ENCODE assay signal across 22 cellular contexts in the genomic region with DNA sequence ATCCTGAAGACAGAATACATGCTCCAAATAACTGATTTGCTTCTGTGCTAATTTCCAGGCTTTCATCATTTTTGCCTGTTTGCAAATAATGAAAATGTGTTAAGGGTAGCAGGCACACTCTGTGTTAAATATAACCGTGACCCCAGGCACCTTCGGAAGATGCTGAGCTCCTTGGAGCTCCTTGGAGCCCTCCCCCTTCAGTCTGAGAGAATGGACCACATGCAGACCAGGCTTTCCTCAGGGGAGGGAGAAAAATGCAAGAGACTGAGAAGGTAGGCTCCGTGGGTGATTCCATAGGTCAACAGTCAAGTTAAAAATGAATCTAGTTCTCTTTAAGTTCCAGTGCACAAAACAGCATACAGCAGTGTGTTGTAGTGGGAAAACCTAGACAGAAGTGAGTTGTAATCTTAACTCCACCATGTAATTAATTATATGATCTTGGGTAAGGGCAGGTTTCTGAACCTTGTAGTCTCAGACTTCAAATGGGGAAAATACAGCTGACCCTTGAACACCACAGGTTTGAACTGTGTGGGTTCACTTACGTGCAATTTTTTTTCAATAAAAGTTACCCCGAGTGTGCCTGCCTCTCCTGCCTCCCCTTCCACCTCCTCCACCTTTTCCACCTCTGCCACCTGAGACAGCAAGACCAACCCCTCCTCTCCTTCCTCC.
DNase-seq lines count a peak whose midpoint lies in the region; ATAC-seq, FAIRE-seq and TF ChIP-seq lines count a peak whose summit lies in the region.
"Had no signal": no experiment of that assay in that cellular context is flagged by ENCODE, and none has a peak within 500 bp of the region (broad histone marks: within the 10 kb centered on the region; RNA-seq: fewer than 3 reads in every experiment).

No MANE protein-coding gene starts in this region.

- WGBS in GM12878 (ENCODE audit: insufficient coverage, insufficient replicate concordance, low lambda C conversion rate, missing lambda C conversion rate), result 41% methylated on average over 5 of the region's 5 CpGs
- 46 to 62% methylated on average over 5 of the region's 5 CpGs for WGBS in thyroid gland, 2 donors

- no peak for ATAC-seq in GM12878
- no peak for ATAC-seq in stimulated activated naive B cell treated with anti-CD40 and anti-IgM and Interleukin-4, amounts not matched to agents 10 μg/mL and 1 μg/mL and 100 μg/mL, for 72 hours (replicated peaks)
- no peak for ATAC-seq in GM19351 (IDR thresholded peaks at IDR 0.05; ENCODE audit: unreplicated experiment)
- ATAC-seq: A549, HCT116 had no signal

- peaks cover 14 to 19% of the 10 kb centered on the region in 2 donors for H3K4me1 Mint-ChIP-seq in stimulated activated naive B cell treated with anti-CD40 and anti-IgM and Interleukin-4, amounts not matched to agents 10 μg/mL and 1 μg/mL and 100 μg/mL, for 72 hours
- H3K4me1 Mint-ChIP-seq in MCF 10A (ENCODE audit: insufficient read depth, unreplicated experiment), result no peaks in the 10 kb centered on the region

- RAD21 ChIA-PET in GM12878 (lab: Charles Lee; ENCODE audit: unreplicated experiment), result no interaction called here

- no peaks in the 10 kb centered on the region for H3K27me3 ChIP-seq in GM12878 (replicated peaks in 1 of 2; ENCODE audit: control insufficient read depth in 2 of 2, insufficient read depth in 2 of 2, low read length in 1 of 2)
- H3K27me3 ChIP-seq in thyroid gland, result no peaks in the 10 kb centered on the region

- H3K79me2 ChIP-seq in GM12878 (ENCODE audit: control insufficient read depth, insufficient read depth, low read length), result no peaks in the 10 kb centered on the region

- DNase-seq in GM12878 (ENCODE audit: low read depth, low spot score) (no peak), iPS-NIHi11 (ENCODE audit: low spot score) (peak; percentile 37), mesenteric fat pad (ENCODE audit: low spot score) (peak; percentile 18), thyroid gland (no peak), SIG-M5 treated with dmso at 0.1 percent for 504 hours (lab: John Stamatoyannopoulos, UW; ENCODE audit: unreplicated experiment) (no peak), MCF 10A (ENCODE audit: unreplicated experiment) (no peak)
- no peak for DNase-seq in stimulated activated naive B cell treated with anti-CD40 and anti-IgM and Interleukin-4, amounts not matched to agents 10 μg/mL and 1 μg/mL and 100 μg/mL, for 72 hours
- DNase-seq: AML-193; Caco-2; CD4-positive, alpha-beta T cell; HFFc6; KBM-7 had no signal

- H3K27ac Mint-ChIP-seq in stimulated activated naive B cell treated with anti-CD40 and anti-IgM and Interleukin-4, amounts not matched to agents 10 μg/mL and 1 μg/mL and 100 μg/mL, for 72 hours, result no peak overlapping the region
- no peak overlapping the region for H3K27ac Mint-ChIP-seq in MCF 10A (ENCODE audit: low read depth, unreplicated experiment)
- H3K27ac Mint-ChIP-seq: CD4-positive, alpha-beta T cell; HFFc6; IgD-negative memory B cell had no signal

- POLR2A ChIA-PET in GM12878 (lab: Charles Lee), result no interaction called here
- POLR2A ChIA-PET in MCF 10A (lab: Yijun Ruan, JAX), result interaction anchor here (0.6 kb wide), 2 partner anchors 10 to 29 kb away, joined by 3 read pairs; no protein-coding TSS in a partner anchor

- in situ Hi-C loops in GM12878 (cut with MboI), result no loop called here

- BruUV-seq in GM12878 (replicated peaks; lab: Mats Ljungman, UMichigan) (no TSS peak), MCF 10A (replicated peaks; lab: Mats Ljungman, UMichigan) (no TSS peak)

- H2AFZ ChIP-seq in GM12878 (ENCODE audit: control insufficient read depth, low read depth, low read length), result no peak overlapping the region

- H3K9me3 Mint-ChIP-seq in stimulated activated naive B cell treated with anti-CD40 and anti-IgM and Interleukin-4, amounts not matched to agents 10 μg/mL and 1 μg/mL and 100 μg/mL, for 72 hours, result peaks cover 4% of the 10 kb centered on the region in 2 donors
- no peaks in the 10 kb centered on the region for H3K9me3 Mint-ChIP-seq in MCF 10A (ENCODE audit: unreplicated experiment)

- H3K4me1 ChIP-seq in GM12878 (ENCODE audit: control insufficient read depth, insufficient read depth, low read length) (no peaks in the 10 kb centered on the region), thyroid gland (peaks cover 14 to 23% of the 10 kb centered on the region in 2 donors)
- H3K4me1 ChIP-seq: A549 had no signal

- TF ChIP-seq POLR2A in GM12878 (IDR thresholded peaks at IDR 0.05; ENCODE audit: low read depth, low read length) (no peak), thyroid gland (IDR thresholded peaks at IDR 0.05) (no peak)

- SMC1A ChIA-PET in GM12878 (lab: Charles Lee; ENCODE audit: uncharacterized antibody, unreplicated experiment), result no interaction called here

- CTCF ChIA-PET in GM12878 (lab: Yijun Ruan, JAX) (no interaction called here), MCF 10A (lab: Yijun Ruan, JAX) (interaction anchor here (1.2 kb wide), 1 partner anchor 31 kb away, joined by 4 read pairs; no protein-coding TSS in a partner anchor)

- intact Hi-C loops in GM12878 (cut with micrococcal nuclease; ENCODE audit: unreplicated experiment), result no loop called here
- intact Hi-C loops in thyroid gland (cut with DNase I), result no loop called here
- intact Hi-C loops in MCF 10A (cut with micrococcal nuclease), result no loop called here

- no peaks in the 10 kb centered on the region for H3K36me3 Mint-ChIP-seq in stimulated activated naive B cell treated with anti-CD40 and anti-IgM and Interleukin-4, amounts not matched to agents 10 μg/mL and 1 μg/mL and 100 μg/mL, for 72 hours
- H3K36me3 Mint-ChIP-seq in MCF 10A (ENCODE audit: insufficient read depth, unreplicated experiment), result no peaks in the 10 kb centered on the region
- H3K36me3 Mint-ChIP-seq: IgD-negative memory B cell had no signal

- no peak for TF ChIP-seq EP300 in GM12878 (IDR thresholded peaks at IDR 0.05; ENCODE audit: borderline replicate concordance in 1 of 2, control insufficient read depth in 1 of 2, low read depth in 2 of 2, low read length in 2 of 2)

- TF ChIP-seq CTCF in GM12878 (IDR thresholded peaks at IDR 0.05 in 2 of 3, conservative IDR thresholded peaks at IDR 0.05 in 1 of 3; ENCODE audit: control insufficient read depth in 2 of 3, extremely low read depth in 1 of 3, insufficient read depth in 1 of 3, low read depth in 3 of 3, low read length in 3 of 3) (no peak), thyroid gland (IDR thresholded peaks at IDR 0.05) (no peak), MCF 10A (IDR thresholded peaks at IDR 0.05; ENCODE audit: unreplicated experiment) (no peak)

- no peak overlapping the region for H3K4me3 ChIP-seq in GM12878
- no peak overlapping the region for H3K4me3 ChIP-seq in thyroid gland (replicated peaks in 1 of 3)
- H3K4me3 ChIP-seq: A549 had no signal

- H3K27me3 Mint-ChIP-seq in stimulated activated naive B cell treated with anti-CD40 and anti-IgM and Interleukin-4, amounts not matched to agents 10 μg/mL and 1 μg/mL and 100 μg/mL, for 72 hours, result peaks cover 0 to under 1% of the 10 kb centered on the region in 2 donors
- H3K27me3 Mint-ChIP-seq in MCF 10A (ENCODE audit: insufficient read depth, unreplicated experiment), result no peaks in the 10 kb centered on the region
- H3K27me3 Mint-ChIP-seq: CD4-positive, alpha-beta T cell had no signal

- H3K4me2 ChIP-seq in GM12878 (ENCODE audit: control insufficient read depth, insufficient read depth), result no peak overlapping the region
- H3K4me2 ChIP-seq: A549 had no signal

- no peak overlapping the region for H3K9ac ChIP-seq in GM12878 (ENCODE audit: control insufficient read depth, insufficient read depth, low read length)

- H4K20me1 ChIP-seq in GM12878 (ENCODE audit: control insufficient read depth, insufficient read depth), result no peaks in the 10 kb centered on the region

- no peak for TF ChIP-seq RAD21 in GM12878 (IDR thresholded peaks at IDR 0.05; ENCODE audit: insufficient read depth, low read depth, low read length)

- H3K9me3 ChIP-seq in GM12878 (replicated peaks; ENCODE audit: control insufficient read depth, insufficient read depth, low read length) (peaks cover 4% of the 10 kb centered on the region; the same call in 2 of the 3 replicates), thyroid gland (no peaks in the 10 kb centered on the region)

- H3K36me3 ChIP-seq in GM12878 (ENCODE audit: control insufficient read depth in 2 of 2, insufficient read depth in 2 of 2, low read length in 1 of 2) (no peaks in the 10 kb centered on the region), thyroid gland (no peaks in the 10 kb centered on the region)

- no peak for FAIRE-seq in GM12878 (lab: Jason Lieb, UNC)
- FAIRE-seq: A549, D721Med, G401.6, GM12892, GM18507, HTR-8/SVneo had no signal

- H3K27ac ChIP-seq in GM12878 (ENCODE audit: control insufficient read depth, insufficient read depth) (no peak overlapping the region), thyroid gland (peak overlapping the region in 2 of 3 donors; percentile 37 to 63)
- H3K27ac ChIP-seq: A549, C4-2B had no signal

- H3K4me3 Mint-ChIP-seq in stimulated activated naive B cell treated with anti-CD40 and anti-IgM and Interleukin-4, amounts not matched to agents 10 μg/mL and 1 μg/mL and 100 μg/mL, for 72 hours, result no peak overlapping the region
- H3K4me3 Mint-ChIP-seq in MCF 10A (ENCODE audit: unreplicated experiment), result no peak overlapping the region
- H3K4me3 Mint-ChIP-seq: CD4-positive, alpha-beta T cell; HFFc6; IgD-negative memory B cell had no signal

TF ChIP-seq in GM12878, 131 proteins besides CTCF, POLR2A, EP300 and RAD21:
- TF ChIP-seq NBN (IDR thresholded peaks at IDR 0.05) (no peak), NR2F1 (conservative IDR thresholded peaks at IDR 0.05) (0 out of 2 replicates have a peak, but pooled peaks have one; percentile 27), WRNIP1 (IDR thresholded peaks at IDR 0.05; ENCODE audit: borderline replicate concordance, low read depth, low read length) (no peak)

Comparison
In these comparisons a context has a peak if more than half of its experiments do, and no peak if none do; other contexts are left out.
1. DNase-seq: peak in iPS-NIHi11 (single experiment) and mesenteric fat pad (single experiment); none in GM12878 (single experiment), thyroid gland (0 of 2), stimulated activated naive B cell treated with anti-CD40 and anti-IgM and Interleukin-4, amounts not matched to agents 10 μg/mL and 1 μg/mL and 100 μg/mL, for 72 hours (single experiment), SIG-M5 treated with dmso at 0.1 percent for 504 hours (single experiment) and MCF 10A (single experiment).